Comparison of ENCODE assay signal across 3 cellular contexts in the genomic region with DNA sequence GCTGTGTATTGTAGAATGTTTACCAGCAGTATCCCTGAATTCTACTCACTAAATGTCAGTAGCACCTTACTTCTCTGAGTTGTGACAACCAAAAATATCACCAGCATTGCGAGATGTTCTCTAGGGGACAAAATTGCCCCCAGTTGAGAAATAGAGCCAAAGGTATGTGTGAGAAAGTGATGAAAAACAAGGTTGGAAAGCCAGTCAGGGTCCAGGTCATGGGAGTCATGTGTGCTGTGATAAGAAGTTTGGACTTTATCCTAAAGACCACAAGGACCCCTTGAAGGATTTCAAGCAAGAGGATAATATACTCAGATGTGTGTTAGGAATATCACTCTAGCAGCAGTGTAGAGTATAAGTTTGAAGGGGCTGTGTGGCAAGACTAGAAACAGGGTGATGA. TPM values are rescaled to one million over a fixed set of nuclear protein-coding genes. Genes with fewer than 3 reads are reported as not detected.
"Had no signal": no experiment of that assay in that cellular context is flagged by ENCODE, and none has a peak within 500 bp of the region (broad histone marks: within the 10 kb centered on the region; RNA-seq: fewer than 3 reads in every experiment).

No MANE protein-coding gene starts in this region.

RNA-seq across cellular contexts. Expression of gene GPC3, which starts 30.9 kb away (rescaled TPM):
- total RNA-seq: HT1080, IMR-90 had no signal
- polyA plus RNA-seq: IMR-90, K562 had no signal
